16 cellular contexts compared by ENCODE assay signal in the genomic region with DNA sequence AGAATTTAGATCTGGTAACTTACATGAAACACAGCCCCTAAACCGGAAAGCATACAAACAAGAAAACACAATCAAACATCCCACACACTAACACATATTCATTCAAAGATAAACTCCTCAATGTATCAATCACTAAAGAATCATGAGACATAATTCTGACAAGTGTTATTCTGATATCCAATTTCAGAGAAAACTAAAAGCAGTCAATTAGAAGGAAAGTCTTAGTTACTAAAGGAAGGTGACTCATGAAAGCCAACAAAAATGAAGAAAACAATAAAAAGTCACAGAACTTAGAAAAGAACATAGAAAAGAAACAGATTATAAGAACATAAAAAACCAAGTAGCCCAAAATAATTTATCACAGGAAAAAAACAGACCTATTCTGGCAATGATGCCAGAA.
"Had no signal": no experiment of that assay in that cellular context is flagged by ENCODE, and none has a peak within 500 bp of the region (broad histone marks: within the 10 kb centered on the region; RNA-seq: fewer than 3 reads in every experiment).

No MANE protein-coding gene starts in this region.

- H3K27me3 Mint-ChIP-seq: memory B cell, progenitor cell of endocrine pancreas had no signal

- FAIRE-seq: urothelium cell line had no signal

- H3K9me3 ChIP-seq: esophagus squamous epithelium, heart right ventricle, SJSA1, tibial nerve had no signal

- ATAC-seq: heart right ventricle had no signal

- H3K4me3 Mint-ChIP-seq: memory B cell, neural crest cell had no signal

- H3K27ac Mint-ChIP-seq: memory B cell had no signal

- DNase-seq: anterior cingulate cortex; brain microvascular endothelial cell; central memory CD4-positive, alpha-beta T cell; esophagus squamous epithelium; heart right ventricle; kidney glomerular epithelial cell; stimulated activated naive CD4-positive, alpha-beta T cell; substantia nigra; SW 1271 had no signal

- H3K27ac ChIP-seq: brain microvascular endothelial cell, coronary artery, esophagus squamous epithelium, SJSA1, tibial nerve had no signal

- H3K4me1 ChIP-seq: esophagus squamous epithelium, SJSA1 had no signal

- H3K4me3 ChIP-seq: coronary artery, esophagus squamous epithelium, heart right ventricle, SJSA1, tibial nerve had no signal

- H3K27me3 ChIP-seq: brain microvascular endothelial cell, esophagus squamous epithelium, heart right ventricle, SJSA1, tibial nerve had no signal
